8 cellular contexts compared by ENCODE assay signal in the genomic region with DNA sequence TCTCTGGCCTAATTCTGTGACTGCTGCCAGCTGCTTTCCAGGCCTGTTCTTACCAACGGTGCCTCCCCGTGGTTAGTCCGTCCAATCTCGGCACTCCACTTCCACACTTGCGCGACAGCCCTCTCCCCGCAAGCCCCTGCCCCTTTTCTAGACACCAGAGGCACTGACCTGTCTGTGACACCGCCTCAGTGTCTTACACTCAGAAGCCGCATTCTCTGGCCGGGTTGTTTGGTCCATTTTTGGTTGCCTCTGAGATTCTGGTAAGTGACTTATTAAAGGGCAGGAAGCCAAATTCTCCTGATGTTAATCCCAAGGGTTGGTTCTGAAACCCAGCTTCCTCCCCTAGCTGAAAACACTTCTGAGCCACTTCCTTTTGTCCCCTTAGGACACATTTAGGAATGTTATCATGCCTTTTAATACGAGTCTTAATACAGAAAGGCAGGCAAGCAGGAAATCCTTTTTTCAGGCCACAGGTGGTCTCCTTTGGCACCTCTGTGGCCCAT. TPM values are rescaled to one million over a fixed set of nuclear protein-coding genes. Genes with fewer than 3 reads are reported as not detected.
DNase-seq lines count a peak whose midpoint lies in the region; ATAC-seq and TF ChIP-seq lines count a peak whose summit lies in the region.

No MANE protein-coding gene starts in this region.

- peak overlapping the region; percentile 91 to 99 (median 94) for H3K27ac ChIP-seq in heart right ventricle

- H3K4me1 ChIP-seq in heart right ventricle = peaks cover 5 to 47% (median 41%) of the 10 kb centered on the region in 9 donors

- POLR2A ChIA-PET in activated naive CD8-positive, alpha-beta T cell treated with anti-CD3 and anti-CD28 coated beads, Interleukin-2, amount 10 ng/mL, durations not matched to agents 7 days and 5 days (lab: Charles Lee) = interaction anchor here (1.0 to 5.1 kb wide), 8 partner anchors 14 to 200 kb away, joined by 3 to 66 read pairs (median 18); a partner anchor contains a TSS

- DNase-seq in EH (ENCODE audit: low read depth) (peak; percentile 83), NCI-H128 (lab: John Stamatoyannopoulos, UW; ENCODE audit: unreplicated experiment) (peak; percentile 7), heart right ventricle (peak; percentile 55 to 69), progenitor cell of endocrine pancreas (ENCODE audit: low spot score, unreplicated experiment) (peak; percentile 23), SIG-M5 treated with dmso at 0.1 percent for 504 hours (lab: John Stamatoyannopoulos, UW; ENCODE audit: unreplicated experiment) (no peak), GOT3 (lab: John Stamatoyannopoulos, UW) (no peak)
- peak; percentile 44 for DNase-seq in activated naive CD8-positive, alpha-beta T cell treated with anti-CD3 and anti-CD28 coated beads, Interleukin-2, amount 10 ng/mL, durations not matched to agents 7 days and 5 days

- TF ChIP-seq CTCF in heart right ventricle (IDR thresholded peaks at IDR 0.05) (no peak), progenitor cell of endocrine pancreas (IDR thresholded peaks at IDR 0.05; ENCODE audit: unreplicated experiment) (no peak)

- H3K27me3 ChIP-seq in heart right ventricle = no peaks in the 10 kb centered on the region

- no peak for ATAC-seq in activated naive CD8-positive, alpha-beta T cell treated with anti-CD3 and anti-CD28 coated beads, Interleukin-2, amount 10 ng/mL, durations not matched to agents 7 days and 5 days (ENCODE audit: low read depth)
- ATAC-seq in heart right ventricle (peak; percentile 3 to 44 (median 12)), GM18498 (IDR thresholded peaks at IDR 0.05; ENCODE audit: unreplicated experiment) (no peak)

- no peaks in the 10 kb centered on the region for H3K9me3 ChIP-seq in heart right ventricle

- peaks cover 7% of the 10 kb centered on the region for H3K36me3 Mint-ChIP-seq in activated naive CD8-positive, alpha-beta T cell treated with anti-CD3 and anti-CD28 coated beads, Interleukin-2, amount 10 ng/mL, durations not matched to agents 7 days and 5 days
- H3K36me3 Mint-ChIP-seq in progenitor cell of endocrine pancreas (ENCODE audit: insufficient read depth) = peaks cover under 1% of the 10 kb centered on the region

- intact Hi-C loops in heart right ventricle (cut with DNase I) = loop anchor here in 2 of 10 donors (5.0 to 10.0 kb wide), 2 partner anchors 69 to 1423 kb away; a partner anchor contains a TSS

- no peaks in the 10 kb centered on the region for H3K9me3 Mint-ChIP-seq in activated naive CD8-positive, alpha-beta T cell treated with anti-CD3 and anti-CD28 coated beads, Interleukin-2, amount 10 ng/mL, durations not matched to agents 7 days and 5 days
- H3K9me3 Mint-ChIP-seq in progenitor cell of endocrine pancreas (ENCODE audit: low read depth) = no peaks in the 10 kb centered on the region

- peaks cover 0 to 10% (median 0%) of the 10 kb centered on the region in 9 donors for H3K36me3 ChIP-seq in heart right ventricle

- H3K4me3 Mint-ChIP-seq in activated naive CD8-positive, alpha-beta T cell treated with anti-CD3 and anti-CD28 coated beads, Interleukin-2, amount 10 ng/mL, durations not matched to agents 7 days and 5 days = peak overlapping the region; percentile 88
- H3K4me3 Mint-ChIP-seq in progenitor cell of endocrine pancreas (ENCODE audit: low read depth) = peak overlapping the region; percentile 87

- 2 to 3% methylated on average over 11 of the region's 11 CpGs for WGBS in heart right ventricle, 2 donors

- H3K4me1 Mint-ChIP-seq in activated naive CD8-positive, alpha-beta T cell treated with anti-CD3 and anti-CD28 coated beads, Interleukin-2, amount 10 ng/mL, durations not matched to agents 7 days and 5 days = peaks cover 35% of the 10 kb centered on the region
- peaks cover 24% of the 10 kb centered on the region for H3K4me1 Mint-ChIP-seq in progenitor cell of endocrine pancreas (ENCODE audit: low read depth)

- no peaks in the 10 kb centered on the region for H3K27me3 Mint-ChIP-seq in activated naive CD8-positive, alpha-beta T cell treated with anti-CD3 and anti-CD28 coated beads, Interleukin-2, amount 10 ng/mL, durations not matched to agents 7 days and 5 days
- no peaks in the 10 kb centered on the region for H3K27me3 Mint-ChIP-seq in progenitor cell of endocrine pancreas

- H3K4me3 ChIP-seq in heart right ventricle = peak overlapping the region; percentile 12 to 99 (median 76)

- peak overlapping the region; percentile 93 for H3K27ac Mint-ChIP-seq in activated naive CD8-positive, alpha-beta T cell treated with anti-CD3 and anti-CD28 coated beads, Interleukin-2, amount 10 ng/mL, durations not matched to agents 7 days and 5 days
- H3K27ac Mint-ChIP-seq in progenitor cell of endocrine pancreas = peak overlapping the region; percentile 98

RNA-seq across cellular contexts. Expression of a gene that starts 1.2 kb away (rescaled TPM):
- 10 to 100 TPM; 60.9 to 66.6 TPM for total RNA-seq in activated naive CD8-positive, alpha-beta T cell treated with anti-CD3 and anti-CD28 coated beads, Interleukin-2, amount 10 ng/mL, durations not matched to agents 7 days and 5 days
- total RNA-seq in heart right ventricle = 100 to 1,000 TPM in 1 of 10 donors, 10 to 100 TPM in 9; 61.4 to 105 (median 75.6) TPM
- polyA plus RNA-seq in heart right ventricle = 10 to 100 TPM; 33.4 to 48.7 TPM
- total RNA-seq in progenitor cell of endocrine pancreas = 36.5 and 43.2 TPM in 2 replicates

Comparison
In these comparisons a context has a peak if more than half of its experiments do, and no peak if none do; other contexts are left out.
1. DNase-seq: peak in EH (single experiment), NCI-H128 (single experiment), activated naive CD8-positive, alpha-beta T cell treated with anti-CD3 and anti-CD28 coated beads, Interleukin-2, amount 10 ng/mL, durations not matched to agents 7 days and 5 days (single experiment), heart right ventricle (2 of 2) and progenitor cell of endocrine pancreas (single experiment); none in SIG-M5 treated with dmso at 0.1 percent for 504 hours (single experiment) and GOT3 (single experiment).
2. ATAC-seq: peak in heart right ventricle (8 of 8); none in activated naive CD8-positive, alpha-beta T cell treated with anti-CD3 and anti-CD28 coated beads, Interleukin-2, amount 10 ng/mL, durations not matched to agents 7 days and 5 days (single experiment) and GM18498 (single experiment).